29 cellular contexts compared by ENCODE assay signal in the genomic region with DNA sequence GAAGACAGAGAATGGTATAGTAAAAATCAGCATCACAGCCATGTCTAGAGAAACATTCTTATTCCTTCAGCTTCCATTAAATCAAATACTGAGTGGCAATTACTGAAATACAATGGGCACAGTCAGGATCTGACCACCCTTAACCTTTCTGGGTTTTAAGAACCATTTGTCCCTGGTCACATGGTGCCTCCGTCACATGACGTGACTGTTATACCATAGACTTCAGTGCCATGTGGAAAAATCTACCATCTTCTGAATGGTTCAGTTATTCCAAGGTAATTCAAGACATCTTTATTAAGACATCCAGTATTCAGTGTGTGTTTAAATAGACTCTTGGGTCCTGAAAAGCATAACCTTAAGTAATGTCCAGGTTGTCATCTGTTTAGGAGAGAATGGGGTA.
"Had no signal": no experiment of that assay in that cellular context is flagged by ENCODE, and none has a peak within 500 bp of the region (broad histone marks: within the 10 kb centered on the region; RNA-seq: fewer than 3 reads in every experiment).

No MANE protein-coding gene starts in this region.

- H3K9me3 Mint-ChIP-seq: mesothelial cell of epicardium had no signal

- H3K27me3 ChIP-seq: esophagus muscularis mucosa, foreskin keratinocyte, heart right ventricle, right lobe of liver, tibial nerve, upper lobe of left lung had no signal

- H3K9ac ChIP-seq: parathyroid adenoma had no signal

- ATAC-seq: left ventricle myocardium superior; mucosa of descending colon; natural killer cell treated with Interleukin-12 subunit alpha and Interleukin-12 subunit beta and Interleukin-15 and Interleukin-18, amount 100 ng/mL, for 72 hours; right lobe of liver; stimulated activated naive B cell treated with anti-CD40 and anti-IgM and Interleukin-4, amounts not matched to agents 10 μg/mL and 1 μg/mL and 100 μg/mL, for 72 hours had no signal

- FAIRE-seq: small intestine, urothelium cell line had no signal

- H3K36me3 ChIP-seq: esophagus muscularis mucosa, heart right ventricle, right lobe of liver, thoracic aorta, tibial nerve, upper lobe of left lung had no signal

- H3K36me3 Mint-ChIP-seq: mesothelial cell of epicardium; naive B cell; natural killer cell treated with Interleukin-12 subunit alpha and Interleukin-12 subunit beta and Interleukin-15 and Interleukin-18, amount 100 ng/mL, for 72 hours; stimulated activated naive B cell treated with anti-CD40 and anti-IgM and Interleukin-4, amounts not matched to agents 10 μg/mL and 1 μg/mL and 100 μg/mL, for 72 hours had no signal

- H3K4me1 ChIP-seq: parathyroid adenoma, right lobe of liver, upper lobe of left lung had no signal

- H3K9me3 ChIP-seq: esophagus muscularis mucosa, heart right ventricle, right lobe of liver, thoracic aorta, tibial nerve, upper lobe of left lung had no signal

- H3K79me2 ChIP-seq: parathyroid adenoma had no signal

- H3K27ac Mint-ChIP-seq: immature natural killer cell; mesothelial cell of epicardium; naive B cell; natural killer cell treated with Interleukin-12 subunit alpha and Interleukin-12 subunit beta and Interleukin-15 and Interleukin-18, amount 100 ng/mL, for 72 hours; progenitor cell of endocrine pancreas; stimulated activated naive B cell treated with anti-CD40 and anti-IgM and Interleukin-4, amounts not matched to agents 10 μg/mL and 1 μg/mL and 100 μg/mL, for 72 hours; stimulated activated naive CD8-positive, alpha-beta T cell treated with anti-CD3 and anti-CD28 coated beads, Interleukin-15, Interleukin-2, amounts not matched to agents 100 ng/mL and 50 ng/mL, for 24 hours had no signal

- H3K4me3 ChIP-seq: coronary artery, esophagus muscularis mucosa, heart right ventricle, lung, mucosa of descending colon, right lobe of liver, thoracic aorta, tibial nerve, upper lobe of left lung had no signal

- H3K4me3 Mint-ChIP-seq: immature natural killer cell; mesothelial cell of epicardium; naive B cell; natural killer cell treated with Interleukin-12 subunit alpha and Interleukin-12 subunit beta and Interleukin-15 and Interleukin-18, amount 100 ng/mL, for 72 hours; neural crest cell; stimulated activated naive B cell treated with anti-CD40 and anti-IgM and Interleukin-4, amounts not matched to agents 10 μg/mL and 1 μg/mL and 100 μg/mL, for 72 hours; stimulated activated naive CD8-positive, alpha-beta T cell treated with anti-CD3 and anti-CD28 coated beads, Interleukin-15, Interleukin-2, amounts not matched to agents 100 ng/mL and 50 ng/mL, for 24 hours had no signal

- DNase-seq: effector memory CD4-positive, alpha-beta T cell; glutamatergic neuron; heart right ventricle; hippocampal formation; immature natural killer cell; islet precursor cell; left ventricle myocardium superior; mesenchymal stem cell; mucosa of descending colon; naive B cell; right lobe of liver; small intestine; stimulated activated CD4-positive, alpha-beta T cell treated with anti-CD3 and anti-CD28 coated beads, Interleukin-15, amount 100 ng/mL, for 24 hours; stimulated activated CD4-positive, alpha-beta T cell treated with anti-CD3 and anti-CD28 coated beads, Interleukin-2, amount 100 ng/mL, for 48 hours; stimulated activated naive B cell treated with anti-CD40 and anti-IgM and Interleukin-4, amounts not matched to agents 10 μg/mL and 1 μg/mL and 100 μg/mL, for 72 hours; upper lobe of left lung had no signal

- H3K4me1 Mint-ChIP-seq: immature natural killer cell; naive B cell; neural crest cell; stimulated activated naive B cell treated with anti-CD40 and anti-IgM and Interleukin-4, amounts not matched to agents 10 μg/mL and 1 μg/mL and 100 μg/mL, for 72 hours had no signal

- H3K27me3 Mint-ChIP-seq: naive B cell; natural killer cell treated with Interleukin-12 subunit alpha and Interleukin-12 subunit beta and Interleukin-15 and Interleukin-18, amount 100 ng/mL, for 72 hours; stimulated activated naive B cell treated with anti-CD40 and anti-IgM and Interleukin-4, amounts not matched to agents 10 μg/mL and 1 μg/mL and 100 μg/mL, for 72 hours; stimulated activated naive CD8-positive, alpha-beta T cell treated with anti-CD3 and anti-CD28 coated beads, Interleukin-15, Interleukin-2, amounts not matched to agents 100 ng/mL and 50 ng/mL, for 24 hours had no signal

- H2AFZ ChIP-seq: parathyroid adenoma had no signal

- H3K27ac ChIP-seq: coronary artery, esophagus muscularis mucosa, foreskin keratinocyte, heart right ventricle, parathyroid adenoma, right lobe of liver, thoracic aorta, tibial nerve, upper lobe of left lung had no signal
